ENCODE assay signal across 17 cellular contexts in the genomic region with DNA sequence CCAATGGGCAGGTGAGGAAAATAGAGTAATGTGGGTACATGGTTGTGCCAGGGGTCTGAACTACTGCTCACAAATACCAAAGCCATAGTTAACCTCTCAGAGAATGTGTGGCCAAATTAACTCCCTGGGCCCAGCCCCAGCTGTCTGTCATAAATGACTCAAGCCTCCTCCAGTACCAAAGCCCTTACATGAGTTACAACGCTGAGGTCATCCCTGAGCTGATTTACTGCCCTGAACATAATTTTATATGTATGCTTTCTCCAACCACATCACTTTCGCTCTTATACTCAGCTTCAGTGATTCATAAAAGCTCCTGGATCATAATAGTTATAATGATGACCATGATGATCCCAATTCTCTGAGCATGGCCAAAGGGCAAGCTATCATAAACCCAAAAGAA.
"Had no signal": no experiment of that assay in that cellular context is flagged by ENCODE, and none has a peak within 500 bp of the region (broad histone marks: within the 10 kb centered on the region; RNA-seq: fewer than 3 reads in every experiment).

No MANE protein-coding gene starts in this region.

- ATAC-seq: effector memory CD8-positive, alpha-beta T cell; foreskin keratinocyte; psoas muscle; sciatic nerve; stimulated activated naive B cell treated with anti-CD40 and anti-IgM and Interleukin-4, amounts not matched to agents 10 μg/mL and 1 μg/mL and 100 μg/mL, for 72 hours; stimulated activated naive CD8-positive, alpha-beta T cell treated with anti-CD3 and anti-CD28 coated beads, Interleukin-15, amount 100 ng/mL, for 72 hours; upper lobe of right lung had no signal

- DNase-seq: effector memory CD8-positive, alpha-beta T cell; immature natural killer cell; left ventricle myocardium inferior; mesenchymal stem cell; midbrain; naive B cell; occipital lobe; psoas muscle; retina; stimulated activated CD4-positive, alpha-beta T cell treated with anti-CD3 and anti-CD28 coated beads, Interleukin-2, amount 100 ng/mL, for 24 hours; stimulated activated CD4-positive, alpha-beta T cell treated with anti-CD3 and anti-CD28 coated beads, Interleukin-4, amount 100 ng/mL, for 4 hours; stimulated activated naive B cell treated with anti-CD40 and anti-IgM and Interleukin-4, amounts not matched to agents 10 μg/mL and 1 μg/mL and 100 μg/mL, for 72 hours; stimulated activated naive CD8-positive, alpha-beta T cell treated with anti-CD3 and anti-CD28 coated beads, Interleukin-15, amount 100 ng/mL, for 72 hours; testis; upper lobe of right lung had no signal
